ENCODE assay signal across 12 cellular contexts in genomic region chr3:128799650-128800049, GRCh38.
DNase-seq lines count a peak whose midpoint lies in the region; ATAC-seq and TF ChIP-seq lines count a peak whose summit lies in the region.
"Had no signal": no experiment of that assay in that cellular context is flagged by ENCODE, and none has a peak within 500 bp of the region (broad histone marks: within the 10 kb centered on the region; RNA-seq: fewer than 3 reads in every experiment).

No MANE protein-coding gene starts in this region.

- H3K27me3 ChIP-seq in dorsolateral prefrontal cortex = no peaks in the 10 kb centered on the region
- H3K27me3 ChIP-seq: esophagus squamous epithelium had no signal

- H3K27me3 Mint-ChIP-seq in activated naive CD4-positive, alpha-beta T cell treated with anti-CD3 and anti-CD28 coated beads for 36 hours (ENCODE audit: low read depth) = no peaks in the 10 kb centered on the region
- H3K27me3 Mint-ChIP-seq in T-cell = no peaks in the 10 kb centered on the region
- H3K27me3 Mint-ChIP-seq: activated B cell treated with CpG ODN at 0.5 μM for 24 hours had no signal

- CTCF ChIA-PET in activated naive CD4-positive, alpha-beta T cell treated with anti-CD3 and anti-CD28 coated beads for 36 hours (lab: Charles Lee) = interaction anchor here (1.0 to 8.0 kb wide), 11 partner anchors 8 to 211 kb away, joined by 3 to 101 read pairs (median 4); no protein-coding TSS in a partner anchor
- CTCF ChIA-PET in T-cell (lab: Charles Lee) = interaction anchor here (0.6 to 2.2 kb wide), 5 partner anchors 10 to 182 kb away, joined by 3 to 12 read pairs (median 4); no protein-coding TSS in a partner anchor

- peaks cover 91% of the 10 kb centered on the region for H3K4me1 Mint-ChIP-seq in activated naive CD4-positive, alpha-beta T cell treated with anti-CD3 and anti-CD28 coated beads for 36 hours (ENCODE audit: low read depth)
- H3K4me1 Mint-ChIP-seq in T-cell = peaks cover 57 to 68% (median 66%) of the 10 kb centered on the region in 3 donors
- H3K4me1 Mint-ChIP-seq in stimulated activated effector memory CD8-positive, alpha-beta T cell treated with anti-CD3 and anti-CD28 coated beads, Interleukin-12 subunit alpha, Interleukin-12 subunit beta, amount 100 ng/mL, for 72 hours = peaks cover 70% of the 10 kb centered on the region

- no peaks in the 10 kb centered on the region for H3K9me3 Mint-ChIP-seq in activated naive CD4-positive, alpha-beta T cell treated with anti-CD3 and anti-CD28 coated beads for 36 hours
- no peaks in the 10 kb centered on the region for H3K9me3 Mint-ChIP-seq in T-cell
- H3K9me3 Mint-ChIP-seq in stimulated activated effector memory CD8-positive, alpha-beta T cell treated with anti-CD3 and anti-CD28 coated beads, Interleukin-12 subunit alpha, Interleukin-12 subunit beta, amount 100 ng/mL, for 72 hours = no peaks in the 10 kb centered on the region
- H3K9me3 Mint-ChIP-seq: activated B cell treated with CpG ODN at 0.5 μM for 24 hours had no signal

- POLR2A ChIA-PET in T-cell (lab: Charles Lee) = no interaction called here

- TF ChIP-seq CTCF in dorsolateral prefrontal cortex (IDR thresholded peaks at IDR 0.05 in 54 of 56, conservative IDR thresholded peaks at IDR 0.05 in 2 of 56; ENCODE audit: low read depth in 1 of 56, partially characterized antibody in 56 of 56) = no peak

- intact Hi-C loops in activated naive CD4-positive, alpha-beta T cell treated with anti-CD3 and anti-CD28 coated beads for 36 hours (cut with micrococcal nuclease) = loop anchor here (5.0 to 10.0 kb wide), 4 partner anchors 383 to 745 kb away; partner anchors contain the start of genes CNBP, HMCES, IFT122 and SEC61A1
- intact Hi-C loops in dorsolateral prefrontal cortex (cut with DNase I) = loop anchor here (5.0 to 10.0 kb wide), 5 partner anchors 72 to 182 kb away; partner anchors contain the start of genes RAB7A (in 2 of the 2) and ACAD9 (in 1 of the 2)

- no peak for DNase-seq in activated naive CD4-positive, alpha-beta T cell treated with anti-CD3 and anti-CD28 coated beads for 36 hours
- no peak for DNase-seq in activated naive CD4-positive, alpha-beta T cell treated with anti-CD3 and anti-CD28 coated beads, Interleukin-2, amount 50 U/mL, for 16 hours
- DNase-seq in T-cell = no peak
- DNase-seq in dorsolateral prefrontal cortex = no peak
- no peak for DNase-seq in stimulated activated effector memory CD8-positive, alpha-beta T cell treated with anti-CD3 and anti-CD28 coated beads, Interleukin-12 subunit alpha, Interleukin-12 subunit beta, amount 100 ng/mL, for 72 hours (ENCODE audit: low spot score in 2 of 2)
- no peak for DNase-seq in NCI-H1092 treated with DMSO at 0.1 percent for 48 hours (lab: John Stamatoyannopoulos, UW)
- no peak for DNase-seq in central memory CD4-positive, alpha-beta T cell
- DNase-seq in midbrain (lab: John Stamatoyannopoulos, UW) = no peak
- DNase-seq: activated B cell treated with CpG ODN at 0.5 μM for 24 hours, esophagus squamous epithelium, posterior cingulate gyrus had no signal

- peak overlapping the region in 56 of 59 donors; percentile 55 to 95 (median 86) for H3K27ac ChIP-seq in dorsolateral prefrontal cortex

- peaks cover 40% of the 10 kb centered on the region for H3K36me3 Mint-ChIP-seq in activated naive CD4-positive, alpha-beta T cell treated with anti-CD3 and anti-CD28 coated beads for 36 hours (ENCODE audit: low read depth)
- peaks cover 53% of the 10 kb centered on the region for H3K36me3 Mint-ChIP-seq in T-cell
- H3K36me3 Mint-ChIP-seq in stimulated activated effector memory CD8-positive, alpha-beta T cell treated with anti-CD3 and anti-CD28 coated beads, Interleukin-12 subunit alpha, Interleukin-12 subunit beta, amount 100 ng/mL, for 72 hours = peaks cover 79% of the 10 kb centered on the region

- peak overlapping the region; percentile 98 for H3K27ac Mint-ChIP-seq in activated naive CD4-positive, alpha-beta T cell treated with anti-CD3 and anti-CD28 coated beads for 36 hours
- H3K27ac Mint-ChIP-seq in T-cell = peak overlapping the region; percentile 87 to 89
- H3K27ac Mint-ChIP-seq in stimulated activated effector memory CD8-positive, alpha-beta T cell treated with anti-CD3 and anti-CD28 coated beads, Interleukin-12 subunit alpha, Interleukin-12 subunit beta, amount 100 ng/mL, for 72 hours = peak overlapping the region; percentile 92
- H3K27ac Mint-ChIP-seq: activated B cell treated with CpG ODN at 0.5 μM for 24 hours had no signal

- ATAC-seq in T-cell (replicated peaks in 1 of 4) = no peak
- ATAC-seq in stimulated activated effector memory CD8-positive, alpha-beta T cell treated with anti-CD3 and anti-CD28 coated beads, Interleukin-12 subunit alpha, Interleukin-12 subunit beta, amount 100 ng/mL, for 72 hours = peak; percentile 19
- ATAC-seq: HCT116 had no signal

- H3K4me3 ChIP-seq in dorsolateral prefrontal cortex = peak overlapping the region in 1 of 59 donors; percentile 14
- H3K4me3 ChIP-seq: esophagus squamous epithelium had no signal

- H3K4me3 Mint-ChIP-seq in activated naive CD4-positive, alpha-beta T cell treated with anti-CD3 and anti-CD28 coated beads for 36 hours = peak overlapping the region; percentile 37
- H3K4me3 Mint-ChIP-seq in T-cell = peak overlapping the region in 2 of 3 donors; percentile 18 to 58
- H3K4me3 Mint-ChIP-seq in stimulated activated effector memory CD8-positive, alpha-beta T cell treated with anti-CD3 and anti-CD28 coated beads, Interleukin-12 subunit alpha, Interleukin-12 subunit beta, amount 100 ng/mL, for 72 hours = peak overlapping the region; percentile 61
- H3K4me3 Mint-ChIP-seq: activated B cell treated with CpG ODN at 0.5 μM for 24 hours had no signal
